In genomic region chr19:45730389-45731288, GRCh38 we compare ENCODE assay signal across 1 cellular context.
TF ChIP-seq lines count a peak whose summit lies in the region.

Gene FBXO46, minus strand, starts transcription at chr19:45730896. Its CDS starts 17,401 bp downstream, at chr19:45713495.

TF ChIP-seq in K562, 482 proteins besides CTCF, POLR2A, EP300 and RAD21 (continued from another document and continues in another):
- TF ChIP-seq MEF2A (IDR thresholded peaks at IDR 0.05; ENCODE audit: control insufficient read depth, low read depth, low read length) (no peak), NFE2L1 (tag; IDR thresholded peaks at IDR 0.05; ENCODE audit: borderline replicate concordance, low read depth) (no peak), HMGN3 (IDR thresholded peaks at IDR 0.05; ENCODE audit: borderline replicate concordance, extremely low read depth, insufficient read length, low read depth, low read length) (peak; percentile 31), SMARCA4 (IDR thresholded peaks at IDR 0.05) (no peak; the same call in 1 of the 2 replicates), PHB2 (IDR thresholded peaks at IDR 0.05; ENCODE audit: low read depth) (no peak), RBM14 (IDR thresholded peaks at IDR 0.05; ENCODE audit: borderline replicate concordance, insufficient read depth, low read depth, low read length) (no peak), GTF2F1 (IDR thresholded peaks at IDR 0.05; ENCODE audit: low read depth, low read length) (peak; percentile 75; the same call in 1 of the 2 replicates), FUS (optimal IDR thresholded peaks at IDR 0.05; ENCODE audit: low read depth, low read length) (no peak), CHCHD3 (CRISPR knock-in tag; IDR thresholded peaks at IDR 0.05) (no peak), HDAC3 (IDR thresholded peaks at IDR 0.05; ENCODE audit: borderline replicate concordance, partially characterized antibody) (no peak), ZNF445 (CRISPR knock-in tag; IDR thresholded peaks at IDR 0.05; ENCODE audit: low read depth) (no peak), ZBTB12 (CRISPR knock-in tag; IDR thresholded peaks at IDR 0.05) (no peak), SAFB (IDR thresholded peaks at IDR 0.05; ENCODE audit: borderline replicate concordance, low read depth, low read length) (no peak), ZNF23 (CRISPR knock-in tag; IDR thresholded peaks at IDR 0.05) (no peak), SIX5 (IDR thresholded peaks at IDR 0.05; ENCODE audit: borderline replicate concordance in 1 of 2, insufficient read depth in 1 of 2, low read depth in 1 of 2, low read length in 2 of 2) (peak; percentile 80 to 92), POLR2AphosphoS2 (IDR thresholded peaks at IDR 0.05; ENCODE audit: low read length) (no peak), SREBF1 (IDR thresholded peaks at IDR 0.05; ENCODE audit: borderline replicate concordance, low read depth, low read length) (0 out of 2 replicates have a peak, but pooled peaks have one; percentile 29), ZNF778 (CRISPR knock-in tag; IDR thresholded peaks at IDR 0.05) (no peak), ARID1B (IDR thresholded peaks at IDR 0.05) (0 out of 2 replicates have a peak, but pooled peaks have one; percentile 31), ZHX1 (conservative IDR thresholded peaks at IDR 0.05; ENCODE audit: low read length) (no peak), MBD2 (IDR thresholded peaks at IDR 0.05; ENCODE audit: borderline replicate concordance, low read depth) (peak; percentile 88; the same call in 1 of the 2 replicates), MLLT1 (IDR thresholded peaks at IDR 0.05) (0 out of 4 replicates have a peak, but pooled peaks have one; percentile 20 to 51), POLR2H (tag; IDR thresholded peaks at IDR 0.05; ENCODE audit: low read depth) (peak; percentile 60; the same call in 1 of the 2 replicates), CBX3 (IDR thresholded peaks at IDR 0.05; ENCODE audit: borderline replicate concordance in 1 of 2, low read length in 2 of 2) (no peak; a peak in 1 of 3 replicates), XRCC3 (IDR thresholded peaks at IDR 0.05) (no peak), POU5F1 (IDR thresholded peaks at IDR 0.05; ENCODE audit: borderline replicate concordance, low read depth, low read length, partially characterized antibody) (no peak), EZH2 (IDR thresholded peaks at IDR 0.05; ENCODE audit: borderline replicate concordance, low read depth, low read length) (no peak), XRCC5 (IDR thresholded peaks at IDR 0.05; ENCODE audit: low read depth, low read length) (no peak; the same call in 1 of the 2 replicates), ZFP30 (CRISPR knock-in tag; IDR thresholded peaks at IDR 0.05; ENCODE audit: borderline replicate concordance) (no peak), MECOM (CRISPR knock-in tag; IDR thresholded peaks at IDR 0.05) (no peak), L3MBTL2 (IDR thresholded peaks at IDR 0.05) (peak; percentile 32; the same call in 1 of the 2 replicates), CREB1 (IDR thresholded peaks at IDR 0.05) (peak; percentile 54; the same call in 1 of the 2 replicates), CREB1 (CRISPR knock-in tag; IDR thresholded peaks at IDR 0.05) (peak; percentile 74; the same call in 1 of the 2 replicates), SNAPC5 (CRISPR knock-in tag; IDR thresholded peaks at IDR 0.05) (no peak), PKNOX1 (IDR thresholded peaks at IDR 0.05) (no peak), TAF1 (IDR thresholded peaks at IDR 0.05; ENCODE audit: control insufficient read depth, extremely low read depth, insufficient read depth, low read length, severe bottlenecking) (peak; percentile 65), TRIM25 (IDR thresholded peaks at IDR 0.05; ENCODE audit: borderline replicate concordance) (0 out of 2 replicates have a peak, but pooled peaks have one; percentile 91), TBP (optimal IDR thresholded peaks at IDR 0.05; ENCODE audit: low read depth, low read length) (peak; percentile 82), ZNF57 (CRISPR knock-in tag; IDR thresholded peaks at IDR 0.05) (no peak), SMAD1 (IDR thresholded peaks at IDR 0.05; ENCODE audit: low read depth, low read length, partially characterized antibody) (no peak), FOXJ2 (tag; IDR thresholded peaks at IDR 0.05) (peak; percentile 78), ZBED1 (IDR thresholded peaks at IDR 0.05) (no peak)
- TF ChIP-seq, protein P1, sequence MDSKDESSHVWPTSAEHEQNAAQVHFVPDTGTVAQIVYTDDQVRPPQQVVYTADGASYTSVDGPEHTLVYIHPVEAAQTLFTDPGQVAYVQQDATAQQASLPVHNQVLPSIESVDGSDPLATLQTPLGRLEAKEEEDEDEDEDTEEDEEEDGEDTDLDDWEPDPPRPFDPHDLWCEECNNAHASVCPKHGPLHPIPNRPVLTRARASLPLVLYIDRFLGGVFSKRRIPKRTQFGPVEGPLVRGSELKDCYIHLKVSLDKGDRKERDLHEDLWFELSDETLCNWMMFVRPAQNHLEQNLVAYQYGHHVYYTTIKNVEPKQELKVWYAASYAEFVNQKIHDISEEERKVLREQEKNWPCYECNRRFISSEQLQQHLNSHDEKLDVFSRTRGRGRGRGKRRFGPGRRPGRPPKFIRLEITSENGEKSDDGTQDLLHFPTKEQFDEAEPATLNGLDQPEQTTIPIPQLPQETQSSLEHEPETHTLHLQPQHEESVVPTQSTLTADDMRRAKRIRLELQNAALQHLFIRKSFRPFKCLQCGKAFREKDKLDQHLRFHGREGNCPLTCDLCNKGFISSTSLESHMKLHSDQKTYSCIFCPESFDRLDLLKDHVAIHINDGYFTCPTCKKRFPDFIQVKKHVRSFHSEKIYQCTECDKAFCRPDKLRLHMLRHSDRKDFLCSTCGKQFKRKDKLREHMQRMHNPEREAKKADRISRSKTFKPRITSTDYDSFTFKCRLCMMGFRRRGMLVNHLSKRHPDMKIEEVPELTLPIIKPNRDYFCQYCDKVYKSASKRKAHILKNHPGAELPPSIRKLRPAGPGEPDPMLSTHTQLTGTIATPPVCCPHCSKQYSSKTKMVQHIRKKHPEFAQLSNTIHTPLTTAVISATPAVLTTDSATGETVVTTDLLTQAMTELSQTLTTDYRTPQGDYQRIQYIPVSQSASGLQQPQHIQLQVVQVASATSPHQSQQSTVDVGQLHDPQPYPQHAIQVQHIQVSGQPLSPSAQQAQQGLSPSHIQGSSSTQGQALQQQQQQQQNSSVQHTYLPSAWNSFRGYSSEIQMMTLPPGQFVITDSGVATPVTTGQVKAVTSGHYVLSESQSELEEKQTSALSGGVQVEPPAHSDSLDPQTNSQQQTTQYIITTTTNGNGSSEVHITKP (IDR thresholded peaks at IDR 0.05; ENCODE audit: partially characterized antibody): peak; percentile 59
- TF ChIP-seq, protein P2, sequence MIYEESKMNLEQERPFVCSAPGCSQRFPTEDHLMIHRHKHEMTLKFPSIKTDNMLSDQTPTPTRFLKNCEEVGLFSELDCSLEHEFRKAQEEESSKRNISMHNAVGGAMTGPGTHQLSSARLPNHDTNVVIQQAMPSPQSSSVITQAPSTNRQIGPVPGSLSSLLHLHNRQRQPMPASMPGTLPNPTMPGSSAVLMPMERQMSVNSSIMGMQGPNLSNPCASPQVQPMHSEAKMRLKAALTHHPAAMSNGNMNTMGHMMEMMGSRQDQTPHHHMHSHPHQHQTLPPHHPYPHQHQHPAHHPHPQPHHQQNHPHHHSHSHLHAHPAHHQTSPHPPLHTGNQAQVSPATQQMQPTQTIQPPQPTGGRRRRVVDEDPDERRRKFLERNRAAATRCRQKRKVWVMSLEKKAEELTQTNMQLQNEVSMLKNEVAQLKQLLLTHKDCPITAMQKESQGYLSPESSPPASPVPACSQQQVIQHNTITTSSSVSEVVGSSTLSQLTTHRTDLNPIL (CRISPR knock-in tag; IDR thresholded peaks at IDR 0.05): no peak
- TF ChIP-seq, protein P3, sequence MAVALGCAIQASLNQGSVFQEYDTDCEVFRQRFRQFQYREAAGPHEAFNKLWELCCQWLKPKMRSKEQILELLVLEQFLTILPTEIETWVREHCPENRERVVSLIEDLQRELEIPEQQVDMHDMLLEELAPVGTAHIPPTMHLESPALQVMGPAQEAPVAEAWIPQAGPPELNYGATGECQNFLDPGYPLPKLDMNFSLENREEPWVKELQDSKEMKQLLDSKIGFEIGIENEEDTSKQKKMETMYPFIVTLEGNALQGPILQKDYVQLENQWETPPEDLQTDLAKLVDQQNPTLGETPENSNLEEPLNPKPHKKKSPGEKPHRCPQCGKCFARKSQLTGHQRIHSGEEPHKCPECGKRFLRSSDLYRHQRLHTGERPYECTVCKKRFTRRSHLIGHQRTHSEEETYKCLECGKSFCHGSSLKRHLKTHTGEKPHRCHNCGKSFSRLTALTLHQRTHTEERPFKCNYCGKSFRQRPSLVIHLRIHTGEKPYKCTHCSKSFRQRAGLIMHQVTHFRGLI (CRISPR knock-in tag; IDR thresholded peaks at IDR 0.05): no peak
- TF ChIP-seq, protein P4, sequence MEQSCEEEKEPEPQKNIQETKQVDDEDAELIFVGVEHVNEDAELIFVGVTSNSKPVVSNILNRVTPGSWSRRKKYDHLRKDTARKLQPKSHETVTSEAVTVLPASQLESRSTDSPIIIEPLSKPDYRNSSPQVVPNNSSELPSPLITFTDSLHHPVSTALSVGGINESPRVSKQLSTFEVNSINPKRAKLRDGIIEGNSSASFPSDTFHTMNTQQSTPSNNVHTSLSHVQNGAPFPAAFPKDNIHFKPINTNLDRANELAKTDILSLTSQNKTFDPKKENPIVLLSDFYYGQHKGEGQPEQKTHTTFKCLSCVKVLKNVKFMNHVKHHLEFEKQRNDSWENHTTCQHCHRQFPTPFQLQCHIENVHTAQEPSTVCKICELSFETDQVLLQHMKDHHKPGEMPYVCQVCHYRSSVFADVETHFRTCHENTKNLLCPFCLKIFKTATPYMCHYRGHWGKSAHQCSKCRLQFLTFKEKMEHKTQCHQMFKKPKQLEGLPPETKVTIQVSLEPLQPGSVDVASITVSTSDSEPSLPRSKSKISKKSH (CRISPR knock-in tag; IDR thresholded peaks at IDR 0.05): no peak
- TF ChIP-seq, protein P5, sequence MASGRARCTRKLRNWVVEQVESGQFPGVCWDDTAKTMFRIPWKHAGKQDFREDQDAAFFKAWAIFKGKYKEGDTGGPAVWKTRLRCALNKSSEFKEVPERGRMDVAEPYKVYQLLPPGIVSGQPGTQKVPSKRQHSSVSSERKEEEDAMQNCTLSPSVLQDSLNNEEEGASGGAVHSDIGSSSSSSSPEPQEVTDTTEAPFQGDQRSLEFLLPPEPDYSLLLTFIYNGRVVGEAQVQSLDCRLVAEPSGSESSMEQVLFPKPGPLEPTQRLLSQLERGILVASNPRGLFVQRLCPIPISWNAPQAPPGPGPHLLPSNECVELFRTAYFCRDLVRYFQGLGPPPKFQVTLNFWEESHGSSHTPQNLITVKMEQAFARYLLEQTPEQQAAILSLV (tag; IDR thresholded peaks at IDR 0.05): no peak
